ENCODE assay signal across 1 cellular context in genomic region chr10:119638982-119639381, GRCh38.
TF ChIP-seq lines count a peak whose summit lies in the region.

No MANE protein-coding gene starts in this region.

TF ChIP-seq in HepG2, 621 proteins besides CTCF, POLR2A, EP300 and RAD21 (continued from another document):
- TF ChIP-seq CREB3 (CRISPR knock-in tag; IDR thresholded peaks at IDR 0.05): no peak
- no peak for TF ChIP-seq RERE (CRISPR knock-in tag; IDR thresholded peaks at IDR 0.05; ENCODE audit: low read depth)
- TF ChIP-seq ZBTB34 (CRISPR knock-in tag; IDR thresholded peaks at IDR 0.05): 0 out of 2 replicates have a peak, but pooled peaks have one; percentile 32
- no peak for TF ChIP-seq CENPBD1 (CRISPR knock-in tag; IDR thresholded peaks at IDR 0.05; ENCODE audit: borderline replicate concordance, low read depth)
- 0 out of 2 replicates have a peak, but pooled peaks have one; percentile 10 for TF ChIP-seq SRF (IDR thresholded peaks at IDR 0.05; ENCODE audit: low read depth, low read length)
- no peak for TF ChIP-seq PPARG (CRISPR knock-in tag; conservative IDR thresholded peaks at IDR 0.05)
- no peak for TF ChIP-seq KLF11 (CRISPR knock-in tag; IDR thresholded peaks at IDR 0.05)
- TF ChIP-seq CBX1 (IDR thresholded peaks at IDR 0.05; ENCODE audit: low read depth): no peak
- TF ChIP-seq ERF (CRISPR knock-in tag; IDR thresholded peaks at IDR 0.05): no peak
- peak; percentile 35; the same call in 1 of the 2 replicates for TF ChIP-seq NCOR1 (IDR thresholded peaks at IDR 0.05; ENCODE audit: borderline replicate concordance, low read length)
- TF ChIP-seq MTA1 (CRISPR knock-in tag; IDR thresholded peaks at IDR 0.05; ENCODE audit: borderline replicate concordance): no peak
- TF ChIP-seq STAT6 (CRISPR knock-in tag; IDR thresholded peaks at IDR 0.05; ENCODE audit: borderline replicate concordance): no peak
- 0 out of 2 replicates have a peak, but pooled peaks have one; percentile 7 for TF ChIP-seq HNF4G (IDR thresholded peaks at IDR 0.05; ENCODE audit: borderline replicate concordance, low read depth, low read length)
- TF ChIP-seq HNF4G (CRISPR knock-in tag; IDR thresholded peaks at IDR 0.05; ENCODE audit: borderline replicate concordance, low read depth): no peak
- TF ChIP-seq ZBTB7B (CRISPR knock-in tag; IDR thresholded peaks at IDR 0.05): no peak
- TF ChIP-seq NONO (IDR thresholded peaks at IDR 0.05): no peak
- no peak for TF ChIP-seq NONO (CRISPR knock-in tag; conservative IDR thresholded peaks at IDR 0.05)
- no peak for TF ChIP-seq ZBTB26 (CRISPR knock-in tag; IDR thresholded peaks at IDR 0.05; ENCODE audit: borderline replicate concordance)
- TF ChIP-seq ZNF432 (CRISPR knock-in tag; IDR thresholded peaks at IDR 0.05; ENCODE audit: borderline replicate concordance): no peak
- no peak for TF ChIP-seq ZUFSP (CRISPR knock-in tag; IDR thresholded peaks at IDR 0.05; ENCODE audit: borderline replicate concordance)
- TF ChIP-seq ISL2 (CRISPR knock-in tag; IDR thresholded peaks at IDR 0.05): no peak
- peak; percentile 31; the same call in 1 of the 2 replicates for TF ChIP-seq RARA (CRISPR knock-in tag; IDR thresholded peaks at IDR 0.05)
TF ChIP-seq in HepG2: peak in this region for 24.
